ENCODE assay signal across 1 cellular context in the genomic region with DNA sequence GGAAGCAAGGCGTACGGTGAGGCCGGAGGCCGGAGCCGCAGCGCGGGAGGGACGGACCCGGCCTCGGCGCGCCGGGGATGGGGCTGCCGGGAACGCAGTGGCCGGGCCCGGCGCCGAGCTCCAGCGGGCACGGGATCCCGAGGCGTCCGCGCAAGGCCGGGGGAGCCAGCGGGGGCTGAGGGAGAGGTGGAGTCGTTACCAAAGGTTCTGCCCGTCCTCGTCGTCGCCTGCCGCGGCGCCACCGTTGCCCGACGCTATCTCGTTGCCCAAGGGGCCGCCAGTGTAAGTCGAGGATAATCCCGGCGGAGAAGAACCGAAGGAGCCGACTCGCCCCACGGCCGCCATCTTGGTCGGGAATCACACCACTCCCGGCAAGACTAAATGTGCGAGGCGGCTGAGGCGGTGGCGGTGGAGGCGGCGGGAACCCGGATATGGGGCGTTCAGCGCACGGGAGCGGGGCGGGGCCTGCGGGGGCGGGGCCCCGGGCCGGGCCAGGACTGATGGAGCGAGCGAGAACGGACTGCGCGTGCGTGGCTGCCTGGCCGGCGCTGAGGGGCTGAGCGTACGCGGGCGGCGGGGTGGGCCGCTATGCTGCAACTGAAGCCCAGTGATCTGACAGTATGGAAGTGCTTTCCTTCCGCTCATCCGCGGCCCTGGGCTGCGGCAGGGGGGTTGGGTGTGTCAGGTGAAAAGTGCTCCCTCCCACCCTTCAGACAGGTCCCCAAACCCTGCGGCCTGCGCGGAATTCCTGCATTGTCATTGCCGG.
TF ChIP-seq lines count a peak whose summit lies in the region.

TSS of gene DYNC1LI1 (minus strand) at position 433 of the 766 bp plus-strand sequence. CDS start at position 345, 88 bp downstream.

TF ChIP-seq in K562, 482 proteins besides CTCF, POLR2A, EP300 and RAD21 (continued from another document and continues in another):
- peak; percentile 96 for TF ChIP-seq POLR2AphosphoS5 (IDR thresholded peaks at IDR 0.05; ENCODE audit: control insufficient read depth, insufficient read depth, low read depth, low read length)
- peak; percentile 54 for TF ChIP-seq ATF7 (IDR thresholded peaks at IDR 0.05)
- TF ChIP-seq HMGN3 (IDR thresholded peaks at IDR 0.05; ENCODE audit: borderline replicate concordance, extremely low read depth, insufficient read length, low read depth, low read length) = peak; percentile 68
- TF ChIP-seq CBX5 (IDR thresholded peaks at IDR 0.05; ENCODE audit: borderline replicate concordance, low read depth) = no peak; the same call in 1 of the 2 replicates
- TF ChIP-seq ZNF583 (CRISPR knock-in tag; IDR thresholded peaks at IDR 0.05) = peak; percentile 54; the same call in 1 of the 2 replicates
- no peak for TF ChIP-seq ZNF518B (CRISPR knock-in tag; IDR thresholded peaks at IDR 0.05)
- TF ChIP-seq ATF3 (IDR thresholded peaks at IDR 0.05) = no peak
- 0 out of 2 replicates have a peak, but pooled peaks have one; percentile 56 for TF ChIP-seq ATF3 (CRISPR knock-in tag; conservative IDR thresholded peaks at IDR 0.05)
- peak; percentile 85 to 97 (median 93) for TF ChIP-seq YY1 (IDR thresholded peaks at IDR 0.05; ENCODE audit: borderline replicate concordance in 1 of 3, control insufficient read depth in 1 of 3, extremely low read depth in 1 of 3, insufficient read depth in 3 of 3, insufficient read length in 1 of 3, insufficient replicate concordance in 2 of 3, low read depth in 1 of 3, low read length in 2 of 3)
- no peak for TF ChIP-seq ZNF354B (CRISPR knock-in tag; IDR thresholded peaks at IDR 0.05)
- peak; percentile 97 for TF ChIP-seq ZC3H4 (CRISPR knock-in tag; IDR thresholded peaks at IDR 0.05; ENCODE audit: borderline replicate concordance)
- peak; percentile 43; the same call in 1 of the 2 replicates for TF ChIP-seq SNIP1 (IDR thresholded peaks at IDR 0.05; ENCODE audit: low read depth)
- TF ChIP-seq ZNF12 (CRISPR knock-in tag; IDR thresholded peaks at IDR 0.05) = peak; percentile 29; the same call in 1 of the 2 replicates
- 0 out of 2 replicates have a peak, but pooled peaks have one; percentile 4 for TF ChIP-seq SMC3 (conservative IDR thresholded peaks at IDR 0.05; ENCODE audit: insufficient read depth, low read depth, low read length)
- TF ChIP-seq, protein P1, sequence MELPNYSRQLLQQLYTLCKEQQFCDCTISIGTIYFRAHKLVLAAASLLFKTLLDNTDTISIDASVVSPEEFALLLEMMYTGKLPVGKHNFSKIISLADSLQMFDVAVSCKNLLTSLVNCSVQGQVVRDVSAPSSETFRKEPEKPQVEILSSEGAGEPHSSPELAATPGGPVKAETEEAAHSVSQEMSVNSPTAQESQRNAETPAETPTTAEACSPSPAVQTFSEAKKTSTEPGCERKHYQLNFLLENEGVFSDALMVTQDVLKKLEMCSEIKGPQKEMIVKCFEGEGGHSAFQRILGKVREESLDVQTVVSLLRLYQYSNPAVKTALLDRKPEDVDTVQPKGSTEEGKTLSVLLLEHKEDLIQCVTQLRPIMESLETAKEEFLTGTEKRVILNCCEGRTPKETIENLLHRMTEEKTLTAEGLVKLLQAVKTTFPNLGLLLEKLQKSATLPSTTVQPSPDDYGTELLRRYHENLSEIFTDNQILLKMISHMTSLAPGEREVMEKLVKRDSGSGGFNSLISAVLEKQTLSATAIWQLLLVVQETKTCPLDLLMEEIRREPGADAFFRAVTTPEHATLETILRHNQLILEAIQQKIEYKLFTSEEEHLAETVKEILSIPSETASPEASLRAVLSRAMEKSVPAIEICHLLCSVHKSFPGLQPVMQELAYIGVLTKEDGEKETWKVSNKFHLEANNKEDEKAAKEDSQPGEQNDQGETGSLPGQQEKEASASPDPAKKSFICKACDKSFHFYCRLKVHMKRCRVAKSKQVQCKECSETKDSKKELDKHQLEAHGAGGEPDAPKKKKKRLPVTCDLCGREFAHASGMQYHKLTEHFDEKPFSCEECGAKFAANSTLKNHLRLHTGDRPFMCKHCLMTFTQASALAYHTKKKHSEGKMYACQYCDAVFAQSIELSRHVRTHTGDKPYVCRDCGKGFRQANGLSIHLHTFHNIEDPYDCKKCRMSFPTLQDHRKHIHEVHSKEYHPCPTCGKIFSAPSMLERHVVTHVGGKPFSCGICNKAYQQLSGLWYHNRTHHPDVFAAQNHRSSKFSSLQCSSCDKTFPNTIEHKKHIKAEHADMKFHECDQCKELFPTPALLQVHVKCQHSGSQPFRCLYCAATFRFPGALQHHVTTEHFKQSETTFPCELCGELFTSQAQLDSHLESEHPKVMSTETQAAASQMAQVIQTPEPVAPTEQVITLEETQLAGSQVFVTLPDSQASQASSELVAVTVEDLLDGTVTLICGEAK (IDR thresholded peaks at IDR 0.05) = no peak
- TF ChIP-seq, protein P1 (CRISPR knock-in tag; IDR thresholded peaks at IDR 0.05) = no peak
- no peak for TF ChIP-seq ZNF507 (tag; conservative IDR thresholded peaks at IDR 0.05)
- TF ChIP-seq ZBTB26 (CRISPR knock-in tag; IDR thresholded peaks at IDR 0.05) = no peak
- peak; percentile 84; the same call in 1 of the 2 replicates for TF ChIP-seq ETS1 (conservative IDR thresholded peaks at IDR 0.05; ENCODE audit: control insufficient read depth, low read depth, low read length)
- TF ChIP-seq, protein P2, sequence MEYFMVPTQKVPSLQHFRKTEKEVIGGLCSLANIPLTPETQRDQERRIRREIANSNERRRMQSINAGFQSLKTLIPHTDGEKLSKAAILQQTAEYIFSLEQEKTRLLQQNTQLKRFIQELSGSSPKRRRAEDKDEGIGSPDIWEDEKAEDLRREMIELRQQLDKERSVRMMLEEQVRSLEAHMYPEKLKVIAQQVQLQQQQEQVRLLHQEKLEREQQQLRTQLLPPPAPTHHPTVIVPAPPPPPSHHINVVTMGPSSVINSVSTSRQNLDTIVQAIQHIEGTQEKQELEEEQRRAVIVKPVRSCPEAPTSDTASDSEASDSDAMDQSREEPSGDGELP (CRISPR knock-in tag; IDR thresholded peaks at IDR 0.05; ENCODE audit: borderline replicate concordance) = peak; percentile 65; the same call in 1 of the 2 replicates
- TF ChIP-seq HDAC2 (IDR thresholded peaks at IDR 0.05) = peak; percentile 66
- TF ChIP-seq EZH2 (IDR thresholded peaks at IDR 0.05; ENCODE audit: borderline replicate concordance, low read depth, low read length) = no peak
- peak; percentile 90; the same call in 1 of the 2 replicates for TF ChIP-seq GTF2E2 (tag; IDR thresholded peaks at IDR 0.05)
- TF ChIP-seq NCOA6 (IDR thresholded peaks at IDR 0.05) = no peak
- TF ChIP-seq KDM2B (CRISPR knock-in tag; IDR thresholded peaks at IDR 0.05) = peak; percentile 73; the same call in 1 of the 2 replicates
- no peak for TF ChIP-seq SRSF3 (IDR thresholded peaks at IDR 0.05; ENCODE audit: insufficient read depth, low read length)
- no peak for TF ChIP-seq MXI1 (IDR thresholded peaks at IDR 0.05; ENCODE audit: low read depth, low read length)
- peak; percentile 27; the same call in 1 of the 2 replicates for TF ChIP-seq ZNF24 (IDR thresholded peaks at IDR 0.05)
- TF ChIP-seq, protein P3, sequence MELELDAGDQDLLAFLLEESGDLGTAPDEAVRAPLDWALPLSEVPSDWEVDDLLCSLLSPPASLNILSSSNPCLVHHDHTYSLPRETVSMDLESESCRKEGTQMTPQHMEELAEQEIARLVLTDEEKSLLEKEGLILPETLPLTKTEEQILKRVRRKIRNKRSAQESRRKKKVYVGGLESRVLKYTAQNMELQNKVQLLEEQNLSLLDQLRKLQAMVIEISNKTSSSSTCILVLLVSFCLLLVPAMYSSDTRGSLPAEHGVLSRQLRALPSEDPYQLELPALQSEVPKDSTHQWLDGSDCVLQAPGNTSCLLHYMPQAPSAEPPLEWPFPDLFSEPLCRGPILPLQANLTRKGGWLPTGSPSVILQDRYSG (tag; conservative IDR thresholded peaks at IDR 0.05; ENCODE audit: low read depth) = no peak
- TF ChIP-seq, protein P4, sequence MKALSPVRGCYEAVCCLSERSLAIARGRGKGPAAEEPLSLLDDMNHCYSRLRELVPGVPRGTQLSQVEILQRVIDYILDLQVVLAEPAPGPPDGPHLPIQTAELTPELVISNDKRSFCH (CRISPR knock-in tag; IDR thresholded peaks at IDR 0.05) = no peak
- TF ChIP-seq, protein P4 (tag; IDR thresholded peaks at IDR 0.05) = peak; percentile 90; the same call in 1 of the 2 replicates
- TF ChIP-seq PTRF (tag; IDR thresholded peaks at IDR 0.05) = no peak
- no peak for TF ChIP-seq SMARCA5 (IDR thresholded peaks at IDR 0.05)
- TF ChIP-seq ZBTB34 (CRISPR knock-in tag; IDR thresholded peaks at IDR 0.05) = no peak
- TF ChIP-seq CREB1 (IDR thresholded peaks at IDR 0.05) = peak; percentile 7; the same call in 1 of the 2 replicates
- TF ChIP-seq CREB1 (CRISPR knock-in tag; IDR thresholded peaks at IDR 0.05) = no peak
